Comparison of ENCODE assay signal across 9 cellular contexts in genomic region chr1:21302747-21303715, GRCh38. TPM values are rescaled to one million over a fixed set of nuclear protein-coding genes. Genes with fewer than 3 reads are reported as not detected.
DNase-seq lines count a peak whose midpoint lies in the region; ATAC-seq and TF ChIP-seq lines count a peak whose summit lies in the region.
"Had no signal": no experiment of that assay in that cellular context is flagged by ENCODE, and none has a peak within 500 bp of the region (broad histone marks: within the 10 kb centered on the region; RNA-seq: fewer than 3 reads in every experiment).

No MANE protein-coding gene starts in this region.

- no peaks in the 10 kb centered on the region for H3K9me3 Mint-ChIP-seq in CD4-positive, CD25-positive, alpha-beta regulatory T cell
- no peaks in the 10 kb centered on the region for H3K9me3 Mint-ChIP-seq in naive B cell

- intact Hi-C loops in testis (cut with DNase I; ENCODE audit: low total_unique reads), result no loop called here

- ATAC-seq in CD4-positive, CD25-positive, alpha-beta regulatory T cell (ENCODE audit: low read depth in 2 of 2), result no peak
- ATAC-seq in naive B cell (ENCODE audit: low read depth in 2 of 2) (no peak), GM21723 (IDR thresholded peaks at IDR 0.05; ENCODE audit: unreplicated experiment) (no peak), GM21529 (IDR thresholded peaks at IDR 0.05; ENCODE audit: unreplicated experiment) (no peak), GM18868 (IDR thresholded peaks at IDR 0.05; ENCODE audit: unreplicated experiment) (no peak)

- H3K4me1 ChIP-seq in CD4-positive, CD25-positive, alpha-beta regulatory T cell (ENCODE audit: control insufficient read depth, insufficient read depth, low read length, poor library complexity, severe bottlenecking), result peaks cover 42% of the 10 kb centered on the region
- H3K4me1 ChIP-seq in endocrine pancreas (ENCODE audit: control insufficient read depth, insufficient read depth, low read length), result peaks cover 5% of the 10 kb centered on the region
- peaks cover 52% of the 10 kb centered on the region for H3K4me1 ChIP-seq in testis

- no peak for TF ChIP-seq POLR2A in testis (IDR thresholded peaks at IDR 0.05)

- H3K4me3 ChIP-seq in CD4-positive, CD25-positive, alpha-beta regulatory T cell (ENCODE audit: low read depth, low read length), result no peak overlapping the region
- H3K4me3 ChIP-seq in endocrine pancreas (ENCODE audit: control insufficient read depth, insufficient read depth, low read length) (no peak overlapping the region), testis (no peak overlapping the region)

- H3K9ac ChIP-seq in endocrine pancreas (ENCODE audit: control insufficient read depth, insufficient read depth, low read length), result peak overlapping the region; percentile 16

- WGBS in testis, 2 donors, result 63 to 64% methylated on average over 11 of the region's 11 CpGs

- H3K36me3 ChIP-seq in CD4-positive, CD25-positive, alpha-beta regulatory T cell (ENCODE audit: control insufficient read depth, insufficient read depth, low read length), result peaks cover 4% of the 10 kb centered on the region
- H3K36me3 ChIP-seq in endocrine pancreas (ENCODE audit: control insufficient read depth, insufficient read depth, low read length) (no peaks in the 10 kb centered on the region), testis (ENCODE audit: low read depth, missing control alignments) (no peaks in the 10 kb centered on the region)

- H3K4me3 Mint-ChIP-seq in CD4-positive, CD25-positive, alpha-beta regulatory T cell, result no peak overlapping the region
- no peak overlapping the region for H3K4me3 Mint-ChIP-seq in naive B cell

- H3K27ac ChIP-seq in CD4-positive, CD25-positive, alpha-beta regulatory T cell (ENCODE audit: insufficient read depth, low read length, poor library complexity, severe bottlenecking), result no peak overlapping the region
- H3K27ac ChIP-seq in testis, result peak overlapping the region in 1 of 2 donors; percentile 38
- H3K27ac ChIP-seq: VCaP had no signal

- TF ChIP-seq CTCF in testis (IDR thresholded peaks at IDR 0.05), result no peak

- H3K36me3 Mint-ChIP-seq in CD4-positive, CD25-positive, alpha-beta regulatory T cell, result peaks cover 8% of the 10 kb centered on the region
- H3K36me3 Mint-ChIP-seq in naive B cell, result no peaks in the 10 kb centered on the region

- DNase-seq in CD4-positive, CD25-positive, alpha-beta regulatory T cell, result no peak
- peak; percentile 73 for DNase-seq in M059J (ENCODE audit: low read depth)
- DNase-seq in naive B cell, result no peak
- no peak for DNase-seq in testis

- H3K27me3 ChIP-seq in CD4-positive, CD25-positive, alpha-beta regulatory T cell (ENCODE audit: control insufficient read depth, insufficient read depth, low read length), result no peaks in the 10 kb centered on the region
- H3K27me3 ChIP-seq in endocrine pancreas (ENCODE audit: control insufficient read depth, insufficient read depth, low read length) (no peaks in the 10 kb centered on the region), testis (no peaks in the 10 kb centered on the region)

- no peaks in the 10 kb centered on the region for H3K27me3 Mint-ChIP-seq in CD4-positive, CD25-positive, alpha-beta regulatory T cell
- no peaks in the 10 kb centered on the region for H3K27me3 Mint-ChIP-seq in naive B cell

- H3K27ac Mint-ChIP-seq in CD4-positive, CD25-positive, alpha-beta regulatory T cell, result peak overlapping the region; percentile 60 to 87 (median 79)
- H3K27ac Mint-ChIP-seq in naive B cell, result peak overlapping the region in 5 of 6 donors; percentile 30 to 88 (median 68)

- no peaks in the 10 kb centered on the region for H3K9me3 ChIP-seq in CD4-positive, CD25-positive, alpha-beta regulatory T cell (ENCODE audit: control insufficient read depth in 2 of 2, low read length in 2 of 2)
- H3K9me3 ChIP-seq in endocrine pancreas (ENCODE audit: control insufficient read depth, low read length), result no peaks in the 10 kb centered on the region
- H3K9me3 ChIP-seq in testis, result no peaks in the 10 kb centered on the region

- peaks cover 11 to 80% (median 57%) of the 10 kb centered on the region in 4 donors for H3K4me1 Mint-ChIP-seq in CD4-positive, CD25-positive, alpha-beta regulatory T cell
- H3K4me1 Mint-ChIP-seq in naive B cell, result peaks cover 43 to 69% (median 68%) of the 10 kb centered on the region in 3 donors

RNA-seq across cellular contexts. Expression of gene ECE1, which starts 12.8 kb away (rescaled TPM):
- total RNA-seq in CD4-positive, CD25-positive, alpha-beta regulatory T cell, result 140 TPM
- polyA plus RNA-seq in CD4-positive, CD25-positive, alpha-beta regulatory T cell, result 10 to 100 TPM; 25.7 to 32.3 (median 27.7) TPM
- 88.5 and 125 TPM in 2 replicates for total RNA-seq in M059J (2014; rRNA removed; shearing (Covaris generic))
- polyA plus RNA-seq in naive B cell (ENCODE audit: low read depth in 6 of 6) (10 to 100 TPM in 5 of 6 donors, 1 to 10 TPM in 1; 6.9 to 44.5 (median 20.8) TPM), testis (ENCODE audit: insufficient read depth, low read depth, low replicate concordance) (66.1 TPM)
- total RNA-seq in testis, result 100 to 1,000 TPM in 1 of 2 donors, 10 to 100 TPM in 1; 96.4 to 101 TPM
